ENCODE assay signal across 21 cellular contexts in genomic region chr6:36686668-36687513, GRCh38. TPM values are rescaled to one million over a fixed set of nuclear protein-coding genes. Genes with fewer than 3 reads are reported as not detected.
A peak's percentile ranks its signal among the peaks of the same experiment; 100 is the strongest.
DNase-seq lines count a peak whose midpoint lies in the region; ATAC-seq and TF ChIP-seq lines count a peak whose summit lies in the region.
"Had no signal": no experiment of that assay in that cellular context is flagged by ENCODE, and none has a peak within 500 bp of the region (broad histone marks: within the 10 kb centered on the region; RNA-seq: fewer than 3 reads in every experiment).

No MANE protein-coding gene starts in this region.

- H3K9me3 ChIP-seq in upper lobe of right lung, result no peaks in the 10 kb centered on the region
- H3K9me3 ChIP-seq: A549, prostate gland had no signal

- H3K4me2 ChIP-seq in GM23338, result no peak overlapping the region
- H3K4me2 ChIP-seq: A549 had no signal

- ATAC-seq in activated naive CD8-positive, alpha-beta T cell treated with anti-CD3 and anti-CD28 coated beads, Interleukin-2, amount 10 ng/mL, durations not matched to agents 7 days and 5 days (ENCODE audit: low read depth), result no peak
- ATAC-seq in activated naive CD8-positive, alpha-beta T cell treated with anti-CD3 and anti-CD28 coated beads, Interleukin-2, amount 50 U/mL, for 24 hours, result no peak
- ATAC-seq in upper lobe of right lung (no peak), GM23338 (no peak)
- ATAC-seq: A549; activated CD4-positive, alpha-beta T cell treated with anti-CD3 and anti-CD28 coated beads for 36 hours; esophagus mucosa had no signal

- H3K79me2 ChIP-seq in GM23338 (replicated peaks; ENCODE audit: insufficient read depth), result peaks cover 17% of the 10 kb centered on the region

- intact Hi-C loops in upper lobe of right lung (cut with DNase I), result no loop called here

- H3K4me3 ChIP-seq in upper lobe of right lung (no peak overlapping the region), GM23338 (no peak overlapping the region)
- H3K4me3 ChIP-seq: A549, dorsolateral prefrontal cortex, prostate gland, skin epidermis had no signal

- no peak overlapping the region for H3K4me3 Mint-ChIP-seq in activated naive CD8-positive, alpha-beta T cell treated with anti-CD3 and anti-CD28 coated beads, Interleukin-2, amount 10 ng/mL, durations not matched to agents 7 days and 5 days
- H3K4me3 Mint-ChIP-seq in activated naive CD8-positive, alpha-beta T cell treated with anti-CD3 and anti-CD28 coated beads, Interleukin-2, amount 50 U/mL, for 24 hours, result no peak overlapping the region
- H3K4me3 Mint-ChIP-seq in GM23338, result no peak overlapping the region
- H3K4me3 Mint-ChIP-seq: activated CD4-positive, alpha-beta T cell treated with anti-CD3 and anti-CD28 coated beads for 36 hours; CD4-positive, CD25-positive, alpha-beta regulatory T cell had no signal

- H3K4me1 ChIP-seq in upper lobe of right lung, result peaks cover 34% of the 10 kb centered on the region
- H3K4me1 ChIP-seq in GM23338 (ENCODE audit: insufficient read depth), result peaks cover 6% of the 10 kb centered on the region
- H3K4me1 ChIP-seq: prostate gland had no signal

- in situ Hi-C loops in KBM-7 (cut with MboI; ENCODE audit: low pct_unique_long_range_greater_than_20kb, low sequenced_read_pairs), result loop anchor here (10.0 kb wide), 1 partner anchor 62 kb away; no protein-coding TSS in a partner anchor

- H3K4me1 Mint-ChIP-seq in activated naive CD8-positive, alpha-beta T cell treated with anti-CD3 and anti-CD28 coated beads, Interleukin-2, amount 10 ng/mL, durations not matched to agents 7 days and 5 days, result peaks cover 29% of the 10 kb centered on the region
- H3K4me1 Mint-ChIP-seq in activated naive CD8-positive, alpha-beta T cell treated with anti-CD3 and anti-CD28 coated beads, Interleukin-2, amount 50 U/mL, for 24 hours, result peaks cover 30% of the 10 kb centered on the region
- H3K4me1 Mint-ChIP-seq in GM23338, result peaks cover 10% of the 10 kb centered on the region

- H2AFZ ChIP-seq in GM23338, result no peak overlapping the region

- no peaks in the 10 kb centered on the region; the same call in none of the 2 replicates for H4K20me1 ChIP-seq in GM23338 (replicated peaks; ENCODE audit: insufficient read depth)

- H3K27me3 ChIP-seq in upper lobe of right lung, result no peaks in the 10 kb centered on the region
- no peaks in the 10 kb centered on the region for H3K27me3 ChIP-seq in GM23338 (ENCODE audit: insufficient read depth)
- H3K27me3 ChIP-seq: dorsolateral prefrontal cortex had no signal

- peaks cover 31% of the 10 kb centered on the region for H3K36me3 Mint-ChIP-seq in activated naive CD8-positive, alpha-beta T cell treated with anti-CD3 and anti-CD28 coated beads, Interleukin-2, amount 10 ng/mL, durations not matched to agents 7 days and 5 days
- peaks cover 18% of the 10 kb centered on the region for H3K36me3 Mint-ChIP-seq in activated naive CD8-positive, alpha-beta T cell treated with anti-CD3 and anti-CD28 coated beads, Interleukin-2, amount 50 U/mL, for 24 hours (ENCODE audit: low read depth)
- H3K36me3 Mint-ChIP-seq in GM23338 (ENCODE audit: low read depth), result peaks cover 34% of the 10 kb centered on the region
- H3K36me3 Mint-ChIP-seq: CD4-positive, CD25-positive, alpha-beta regulatory T cell had no signal

- H3K9me3 Mint-ChIP-seq in activated naive CD8-positive, alpha-beta T cell treated with anti-CD3 and anti-CD28 coated beads, Interleukin-2, amount 10 ng/mL, durations not matched to agents 7 days and 5 days, result no peaks in the 10 kb centered on the region
- no peaks in the 10 kb centered on the region for H3K9me3 Mint-ChIP-seq in activated naive CD8-positive, alpha-beta T cell treated with anti-CD3 and anti-CD28 coated beads, Interleukin-2, amount 50 U/mL, for 24 hours
- no peaks in the 10 kb centered on the region for H3K9me3 Mint-ChIP-seq in GM23338
- H3K9me3 Mint-ChIP-seq: CD4-positive, CD25-positive, alpha-beta regulatory T cell had no signal

- H3K27ac ChIP-seq in epithelial cell of prostate (peak overlapping the region; percentile 99), upper lobe of right lung (no peak overlapping the region), GM23338 (ENCODE audit: low read depth) (no peak overlapping the region)
- H3K27ac ChIP-seq: dorsolateral prefrontal cortex, prostate gland had no signal

- TF ChIP-seq CTCF in upper lobe of right lung (IDR thresholded peaks at IDR 0.05) (no peak), GM23338 (conservative IDR thresholded peaks at IDR 0.05; ENCODE audit: low read depth in 2 of 2) (no peak)

- POLR2A ChIA-PET in activated naive CD8-positive, alpha-beta T cell treated with anti-CD3 and anti-CD28 coated beads, Interleukin-2, amount 10 ng/mL, durations not matched to agents 7 days and 5 days (lab: Charles Lee), result interaction anchor here (0.5 kb wide), 1 partner anchor 486 kb away, joined by 3 read pairs; no protein-coding TSS in a partner anchor

- H3K27me3 Mint-ChIP-seq in activated naive CD8-positive, alpha-beta T cell treated with anti-CD3 and anti-CD28 coated beads, Interleukin-2, amount 10 ng/mL, durations not matched to agents 7 days and 5 days, result no peaks in the 10 kb centered on the region
- H3K27me3 Mint-ChIP-seq in activated naive CD8-positive, alpha-beta T cell treated with anti-CD3 and anti-CD28 coated beads, Interleukin-2, amount 50 U/mL, for 24 hours, result no peaks in the 10 kb centered on the region
- H3K27me3 Mint-ChIP-seq in GM23338 (ENCODE audit: insufficient read depth, low read depth, poor library complexity), result peaks cover 6% of the 10 kb centered on the region
- H3K27me3 Mint-ChIP-seq: activated CD4-positive, alpha-beta T cell treated with anti-CD3 and anti-CD28 coated beads for 36 hours; CD4-positive, CD25-positive, alpha-beta regulatory T cell had no signal

- H3K27ac Mint-ChIP-seq in activated naive CD8-positive, alpha-beta T cell treated with anti-CD3 and anti-CD28 coated beads, Interleukin-2, amount 10 ng/mL, durations not matched to agents 7 days and 5 days, result peak overlapping the region; percentile 30
- no peak overlapping the region for H3K27ac Mint-ChIP-seq in activated naive CD8-positive, alpha-beta T cell treated with anti-CD3 and anti-CD28 coated beads, Interleukin-2, amount 50 U/mL, for 24 hours
- no peak overlapping the region for H3K27ac Mint-ChIP-seq in GM23338
- H3K27ac Mint-ChIP-seq: activated CD4-positive, alpha-beta T cell treated with anti-CD3 and anti-CD28 coated beads for 36 hours had no signal

- H3F3A ChIP-seq in GM23338 (replicated peaks; ENCODE audit: low read depth), result no peaks in the 10 kb centered on the region

- no peak for DNase-seq in activated naive CD8-positive, alpha-beta T cell treated with anti-CD3 and anti-CD28 coated beads, Interleukin-2, amount 10 ng/mL, durations not matched to agents 7 days and 5 days
- no peak for DNase-seq in activated naive CD8-positive, alpha-beta T cell treated with anti-CD3 and anti-CD28 coated beads, Interleukin-2, amount 50 U/mL, for 24 hours
- DNase-seq in KBM-7, result peak; percentile 68
- no peak for DNase-seq in epithelial cell of prostate (ENCODE audit: low read depth, low spot score)
- peak; percentile 39 for DNase-seq in upper lobe of right lung
- DNase-seq in D341Med (ENCODE audit: low spot score), result no peak
- no peak for DNase-seq in GM23338 (ENCODE audit: low spot score)
- DNase-seq in SW480 (ENCODE audit: low spot score), result no peak
- DNase-seq: activated CD4-positive, alpha-beta T cell treated with anti-CD3 and anti-CD28 coated beads for 36 hours; CD4-positive, CD25-positive, alpha-beta regulatory T cell; NCI-H1417; stimulated activated CD4-positive, alpha-beta T cell treated with anti-CD3 and anti-CD28 coated beads, Interleukin-4, amount 100 ng/mL, for 1 hour had no signal

- H3K9me2 ChIP-seq in GM23338 (ENCODE audit: insufficient read depth), result no peaks in the 10 kb centered on the region

- H3K36me3 ChIP-seq in upper lobe of right lung (peaks cover 57% of the 10 kb centered on the region), GM23338 (ENCODE audit: insufficient read depth) (peaks cover 17% of the 10 kb centered on the region; the same call in 1 of the 2 replicates)

TF ChIP-seq in GM23338, 12 proteins besides CTCF, POLR2A, EP300 and RAD21 (continues in another document):
- TF ChIP-seq EZH2 (IDR thresholded peaks at IDR 0.05; ENCODE audit: low read depth, unreplicated experiment) (no peak), CREB1 (CRISPR knock-in tag; IDR thresholded peaks at IDR 0.05; ENCODE audit: low read depth) (no peak), ETS1 (IDR thresholded peaks at IDR 0.05) (no peak)

RNA-seq across cellular contexts. Expression of gene CDKN1A, which starts 8.4 kb away (rescaled TPM):
- total RNA-seq in activated naive CD8-positive, alpha-beta T cell treated with anti-CD3 and anti-CD28 coated beads, Interleukin-2, amount 10 ng/mL, durations not matched to agents 7 days and 5 days, result 10 to 100 TPM; 25.1 to 25.9 TPM
- total RNA-seq in upper lobe of right lung, result 151 TPM
- 44.4 and 45.6 TPM in 2 replicates for total RNA-seq in GM23338 (2014; rRNA removed; shearing (Covaris generic))
- 31.5 and 34.0 TPM in 2 replicates for polyA plus RNA-seq in GM23338 (2016; fragmentation: Nextera tagmentation; extraction: Ambion mirVana)

RNA-seq across cellular contexts. Expression of gene RAB44, which starts 10.7 kb away (rescaled TPM):
- not detected for total RNA-seq in activated naive CD8-positive, alpha-beta T cell treated with anti-CD3 and anti-CD28 coated beads, Interleukin-2, amount 10 ng/mL, durations not matched to agents 7 days and 5 days
- 0.96 TPM for total RNA-seq in upper lobe of right lung
- total RNA-seq in GM23338 (2014; rRNA removed; shearing (Covaris generic)), result not detected in 2 replicates
- not detected in 2 replicates for polyA plus RNA-seq in GM23338 (2016; fragmentation: Nextera tagmentation; extraction: Ambion mirVana)
- total RNA-seq: H4, HT-29, LHCN-M2 had no signal
- polyA plus RNA-seq: CD4-positive, CD25-positive, alpha-beta regulatory T cell; neural cell had no signal

Comparison
In these comparisons a context has a peak if more than half of its experiments do, and no peak if none do; other contexts are left out.
1. DNase-seq: peak in KBM-7 (single experiment) and upper lobe of right lung (single experiment); none in activated naive CD8-positive, alpha-beta T cell treated with anti-CD3 and anti-CD28 coated beads, Interleukin-2, amount 10 ng/mL, durations not matched to agents 7 days and 5 days (single experiment), activated naive CD8-positive, alpha-beta T cell treated with anti-CD3 and anti-CD28 coated beads, Interleukin-2, amount 50 U/mL, for 24 hours (single experiment), epithelial cell of prostate (single experiment), D341Med (single experiment), GM23338 (single experiment) and SW480 (single experiment).